Comparison of ENCODE assay signal across 8 cellular contexts in genomic region chr7:38107486-38107893, GRCh38.
A peak's percentile ranks its signal among the peaks of the same experiment; 100 is the strongest.
DNase-seq lines count a peak whose midpoint lies in the region; ATAC-seq and TF ChIP-seq lines count a peak whose summit lies in the region.

No MANE protein-coding gene starts in this region.

- H3K4me3 ChIP-seq in Karpas-422 (ENCODE audit: low read length) (no peak overlapping the region), RWPE2 (ENCODE audit: severe bottlenecking) (no peak overlapping the region), trophoblast cell (ENCODE audit: low read depth, low read length) (no peak overlapping the region)

- H3K4me2 ChIP-seq in Karpas-422 (ENCODE audit: low read depth, low read length, poor library complexity, severe bottlenecking) (no peak overlapping the region), trophoblast cell (ENCODE audit: low read length) (no peak overlapping the region)

- H3K9me3 ChIP-seq in Karpas-422 (ENCODE audit: low read length) (no peaks in the 10 kb centered on the region), RWPE2 (ENCODE audit: severe bottlenecking) (no peaks in the 10 kb centered on the region), trophoblast cell (ENCODE audit: insufficient read depth, low read depth, low read length) (no peaks in the 10 kb centered on the region)

- no peaks in the 10 kb centered on the region for H3K4me1 ChIP-seq in Karpas-422 (ENCODE audit: low read length)
- no peaks in the 10 kb centered on the region for H3K4me1 ChIP-seq in RWPE2 (ENCODE audit: insufficient read depth, poor library complexity, severe bottlenecking)
- H3K4me1 ChIP-seq in trophoblast cell (ENCODE audit: control insufficient read depth in 1 of 2, insufficient read depth in 2 of 2, low read length in 2 of 2), result no peaks in the 10 kb centered on the region

- H4K91ac ChIP-seq in trophoblast cell (ENCODE audit: low read depth, low read length), result no peak overlapping the region

- no peak overlapping the region for H3K23ac ChIP-seq in trophoblast cell (ENCODE audit: low read length)

- no peaks in the 10 kb centered on the region for H3K79me1 ChIP-seq in trophoblast cell (ENCODE audit: low read length)

- H3K9ac ChIP-seq in Karpas-422 (ENCODE audit: low read length), result no peak overlapping the region
- no peak overlapping the region for H3K9ac ChIP-seq in trophoblast cell (ENCODE audit: low read length)

- H3K79me2 ChIP-seq in Karpas-422 (ENCODE audit: low read length) (no peaks in the 10 kb centered on the region), trophoblast cell (ENCODE audit: control insufficient read depth, insufficient read depth, low read length, poor library complexity) (no peaks in the 10 kb centered on the region)

- ATAC-seq in GM21423 (IDR thresholded peaks at IDR 0.05; ENCODE audit: unreplicated experiment) (peak; percentile 81), RWPE2 (ENCODE audit: low read depth) (peak; percentile 81)

- no peak overlapping the region for H3K4ac ChIP-seq in trophoblast cell (ENCODE audit: low read depth, low read length)

- H2BK120ac ChIP-seq in trophoblast cell (ENCODE audit: insufficient read depth, low read length, poor library complexity), result no peak overlapping the region

- H2BK12ac ChIP-seq in trophoblast cell (ENCODE audit: low read length), result no peak overlapping the region

- DNase-seq in DMS153 (lab: John Stamatoyannopoulos, UW) (peak; percentile 66), Karpas-422 (peak; percentile 84), RWPE2 (ENCODE audit: low spot score) (no peak), germinal center (ENCODE audit: low spot score) (peak; percentile 47), trophoblast cell (peak; percentile 71 to 85), ureter (ENCODE audit: low spot score) (peak; percentile 66)
- peak; percentile 39 for DNase-seq in activated effector memory CD4-positive, alpha-beta T cell treated with Interleukin-2 at 50 U/mL for 16 hours

- H3K9me2 ChIP-seq in Karpas-422 (replicated peaks; ENCODE audit: insufficient read depth, low read length), result no peaks in the 10 kb centered on the region

- no peak overlapping the region for H2AFZ ChIP-seq in Karpas-422 (ENCODE audit: low read length)
- H2AFZ ChIP-seq in trophoblast cell (ENCODE audit: insufficient read depth, low read length, poor library complexity), result no peak overlapping the region

- H4K12ac ChIP-seq in trophoblast cell (ENCODE audit: low read depth, low read length), result no peak overlapping the region

- no peak overlapping the region for H4K8ac ChIP-seq in trophoblast cell (ENCODE audit: low read depth, low read length)

- no peak overlapping the region for H3K18ac ChIP-seq in trophoblast cell (ENCODE audit: low read length)

- H4K20me1 ChIP-seq in Karpas-422 (ENCODE audit: insufficient read depth, low read depth, low read length), result no peaks in the 10 kb centered on the region

- no peak overlapping the region for H3K27ac ChIP-seq in Karpas-422 (ENCODE audit: low read length)
- H3K27ac ChIP-seq in RWPE2 (ENCODE audit: poor library complexity, severe bottlenecking), result no peak overlapping the region
- H3K27ac ChIP-seq in trophoblast cell (ENCODE audit: low read depth, low read length), result no peak overlapping the region

- H3K27me3 ChIP-seq in Karpas-422 (ENCODE audit: low read length), result no peaks in the 10 kb centered on the region
- H3K27me3 ChIP-seq in RWPE2 (ENCODE audit: insufficient read depth, poor library complexity, severe bottlenecking), result peaks cover 5% of the 10 kb centered on the region
- H3K27me3 ChIP-seq in trophoblast cell (ENCODE audit: insufficient read depth, low read length), result no peaks in the 10 kb centered on the region

- no peak overlapping the region for H2AK5ac ChIP-seq in trophoblast cell (ENCODE audit: low read length)

- H3K36me3 ChIP-seq in Karpas-422 (ENCODE audit: insufficient read depth, low read length), result no peaks in the 10 kb centered on the region
- H3K36me3 ChIP-seq in RWPE2 (ENCODE audit: low read depth), result no peaks in the 10 kb centered on the region
- no peaks in the 10 kb centered on the region for H3K36me3 ChIP-seq in trophoblast cell (ENCODE audit: control insufficient read depth in 1 of 2, insufficient read depth in 2 of 2, low read length in 2 of 2)

- WGBS in trophoblast cell (ENCODE audit: extremely low coverage, insufficient coverage, insufficient read length), result no CpG with 5 or more reads among the region's 3 CpGs

- peak; percentile 87 for TF ChIP-seq CTCF in RWPE2 (IDR thresholded peaks at IDR 0.05; ENCODE audit: poor library complexity, severe bottlenecking)

- H3K14ac ChIP-seq in trophoblast cell (ENCODE audit: low read length), result no peak overlapping the region

- no peak overlapping the region for H2BK5ac ChIP-seq in trophoblast cell (ENCODE audit: low read depth, low read length, poor library complexity)
